Comparison of ENCODE assay signal across 8 cellular contexts in genomic region chr17:47733047-47733413, GRCh38. TPM values are rescaled to one million over a fixed set of nuclear protein-coding genes. Genes with fewer than 3 reads are reported as not detected.
DNase-seq lines count a peak whose midpoint lies in the region; ATAC-seq and TF ChIP-seq lines count a peak whose summit lies in the region.

TSS of gene TBX21 (plus strand) at chr17:47733236. CDS start at chr17:47733455, 219 bp downstream.

- intact Hi-C loops in transverse colon (cut with DNase I; ENCODE audit: low total_unique reads) = no loop called here

- H3K27ac Mint-ChIP-seq in activated CD8-positive, alpha-beta memory T cell treated with anti-CD3 and anti-CD28 coated beads, Interleukin-2, amount 10 ng/mL, durations not matched to agents 7 days and 5 days = peak within 1 kb of the TSS; percentile 99

- in situ Hi-C loops in transverse colon (cut with MboI; ENCODE audit: low pct_ligation_motif_present in 1 of 4, low pct_unique_long_range_greater_than_20kb in 1 of 4, low sequenced_read_pairs in 3 of 4) = no loop called here

- CTCF ChIA-PET in AG04449 (lab: Yijun Ruan, JAX) = interaction anchor here (0.9 to 2.5 kb wide), 3 partner anchors 8 to 18 kb away, joined by 3 to 7 read pairs (median 6); no protein-coding TSS in a partner anchor
- CTCF ChIA-PET in activated CD8-positive, alpha-beta memory T cell treated with anti-CD3 and anti-CD28 coated beads, Interleukin-2, amount 10 ng/mL, durations not matched to agents 7 days and 5 days (lab: Charles Lee) = interaction anchor here (0.6 to 10.6 kb wide), 24 partner anchors 8 to 214 kb away, joined by 3 to 263 read pairs (median 4); partner anchors contain the start of genes KPNB1, LRRC46, MRPL10 and TBKBP1

- no peak for DNase-seq in AG04449 (ENCODE audit: low read depth, low spot score)
- peak; percentile 93 for DNase-seq in NCI-H82 (lab: John Stamatoyannopoulos, UW)
- DNase-seq in activated CD8-positive, alpha-beta memory T cell treated with anti-CD3 and anti-CD28 coated beads, Interleukin-2, amount 10 ng/mL, durations not matched to agents 7 days and 5 days = peak; percentile 97
- DNase-seq in osteoblast (ENCODE audit: insufficient read length, low spot score, missing footprints) = peak; percentile 87
- DNase-seq in transverse colon = peak; percentile 87

- H3K4me1 ChIP-seq in osteoblast (ENCODE audit: insufficient read depth, low read length) = no peaks in the 10 kb centered on the region
- H3K4me1 ChIP-seq in transverse colon = peaks cover 0 to 14% (median 9%) of the 10 kb centered on the region in 4 donors

- TF ChIP-seq POLR2A in transverse colon (IDR thresholded peaks at IDR 0.05) = peak; percentile 52

- peaks cover 68% of the 10 kb centered on the region for H3K4me1 Mint-ChIP-seq in activated CD8-positive, alpha-beta memory T cell treated with anti-CD3 and anti-CD28 coated beads, Interleukin-2, amount 10 ng/mL, durations not matched to agents 7 days and 5 days

- H4K20me1 ChIP-seq in osteoblast (ENCODE audit: insufficient read depth, low read length) = no peaks in the 10 kb centered on the region

- H3K9me3 Mint-ChIP-seq in activated CD8-positive, alpha-beta memory T cell treated with anti-CD3 and anti-CD28 coated beads, Interleukin-2, amount 10 ng/mL, durations not matched to agents 7 days and 5 days (ENCODE audit: low read depth) = no peaks in the 10 kb centered on the region

- peak within 1 kb of the TSS; percentile 93 for H3K4me3 Mint-ChIP-seq in activated CD8-positive, alpha-beta memory T cell treated with anti-CD3 and anti-CD28 coated beads, Interleukin-2, amount 10 ng/mL, durations not matched to agents 7 days and 5 days

- peaks cover 31% of the 10 kb centered on the region for H3K36me3 Mint-ChIP-seq in activated CD8-positive, alpha-beta memory T cell treated with anti-CD3 and anti-CD28 coated beads, Interleukin-2, amount 10 ng/mL, durations not matched to agents 7 days and 5 days

- H3K27me3 ChIP-seq in osteoblast (ENCODE audit: insufficient read depth, low read length) (peaks cover 85% of the 10 kb centered on the region), transverse colon (peaks cover 65% of the 10 kb centered on the region)

- ATAC-seq in GM18909 (IDR thresholded peaks at IDR 0.05; ENCODE audit: poor library complexity, unreplicated experiment) = peak; percentile 63
- ATAC-seq in HG03175 (IDR thresholded peaks at IDR 0.05; ENCODE audit: unreplicated experiment) = peak; percentile 56
- peak; percentile 82 for ATAC-seq in activated CD8-positive, alpha-beta memory T cell treated with anti-CD3 and anti-CD28 coated beads, Interleukin-2, amount 10 ng/mL, durations not matched to agents 7 days and 5 days
- peak; percentile 77 for ATAC-seq in esophagus mucosa

- no peak within 1 kb of the TSS for H3K4me2 ChIP-seq in osteoblast (ENCODE audit: insufficient read depth, low read length)

- 0 to 7% methylated on average over 1 to 12 of the region's 35 CpGs for WGBS in transverse colon (ENCODE audit: low coverage in 1 of 2), 2 donors

- H3K36me3 ChIP-seq in osteoblast (ENCODE audit: insufficient read depth, low read length) (no peaks in the 10 kb centered on the region), transverse colon (no peaks in the 10 kb centered on the region)

- peak; percentile 24 for TF ChIP-seq CTCF in AG04449 (IDR thresholded peaks at IDR 0.05; ENCODE audit: insufficient read depth, low read length, missing control alignments)
- no peak for TF ChIP-seq CTCF in osteoblast (IDR thresholded peaks at IDR 0.05; ENCODE audit: extremely low read depth, low read depth, low read length)
- TF ChIP-seq CTCF in transverse colon (IDR thresholded peaks at IDR 0.05) = peak in 1 of 5 experiments; percentile 14

- TF ChIP-seq EP300 in transverse colon (IDR thresholded peaks at IDR 0.05; ENCODE audit: low read depth) = no peak

- H3K4me3 ChIP-seq in AG04449 (ENCODE audit: low read depth, low read length) (no peak within 1 kb of the TSS), osteoblast (ENCODE audit: insufficient read depth, low read length) (no peak within 1 kb of the TSS), transverse colon (peak within 1 kb of the TSS; percentile 15 to 53 (median 38))

- no peaks in the 10 kb centered on the region for H3K9me3 ChIP-seq in osteoblast (ENCODE audit: low read depth, low read length)
- no peaks in the 10 kb centered on the region for H3K9me3 ChIP-seq in transverse colon

- H3K27ac ChIP-seq in osteoblast (ENCODE audit: low read depth, low read length) (no peak within 1 kb of the TSS), transverse colon (peak within 1 kb of the TSS; percentile 4 to 60 (median 52))

- no peak within 1 kb of the TSS for H2AFZ ChIP-seq in osteoblast (ENCODE audit: low read length)

- POLR2A ChIA-PET in AG04449 (lab: Yijun Ruan, JAX) = no interaction called here

- H3K79me2 ChIP-seq in osteoblast (ENCODE audit: insufficient read depth, low read length) = no peaks in the 10 kb centered on the region

- no peaks in the 10 kb centered on the region for H3K27me3 Mint-ChIP-seq in activated CD8-positive, alpha-beta memory T cell treated with anti-CD3 and anti-CD28 coated beads, Interleukin-2, amount 10 ng/mL, durations not matched to agents 7 days and 5 days

RNA-seq across cellular contexts. Expression of gene TBX21, which starts in this region (rescaled TPM):
- total RNA-seq in activated CD8-positive, alpha-beta memory T cell treated with anti-CD3 and anti-CD28 coated beads, Interleukin-2, amount 10 ng/mL, durations not matched to agents 7 days and 5 days = 10 to 100 TPM; 59.0 to 68.4 TPM
- total RNA-seq in esophagus mucosa (not detected), osteoblast (not detected in 2 replicates), transverse colon (10 to 100 TPM in 1 of 4 donors, 1 to 10 TPM in 1, under 1 TPM in 1, not detected in 1; 0.27 to 18.3 (median 4.9) TPM)

Comparison
In these comparisons a context has a peak if more than half of its experiments do, and no peak if none do; other contexts are left out.
1. Peak in ATAC-seq in esophagus mucosa; RNA of the gene not detected or under 1 TPM.
2. Peak in DNase-seq in osteoblast; RNA of the gene not detected or under 1 TPM.
3. H3K4me3 ChIP-seq: peak in transverse colon (4 of 4); none in AG04449 (single experiment) and osteoblast (single experiment).
4. Peak in every context shown above with its lines, with median percentiles within 50 percentile points of each other: ATAC-seq.